In genomic region chr16:54542805-54543504, GRCh38 we compare ENCODE assay signal across 20 cellular contexts.
DNase-seq lines count a peak whose midpoint lies in the region; ATAC-seq, FAIRE-seq and TF ChIP-seq lines count a peak whose summit lies in the region.
"Had no signal": no experiment of that assay in that cellular context is flagged by ENCODE, and none has a peak within 500 bp of the region (broad histone marks: within the 10 kb centered on the region; RNA-seq: fewer than 3 reads in every experiment).

No MANE protein-coding gene starts in this region.

- no peak overlapping the region for H3K4me2 ChIP-seq in GM23338
- H3K4me2 ChIP-seq in HepG2 (ENCODE audit: low read depth, low read length), result no peak overlapping the region
- H3K4me2 ChIP-seq: PC-9 had no signal

- H3F3A ChIP-seq in GM23338 (replicated peaks; ENCODE audit: low read depth), result no peaks in the 10 kb centered on the region

- H3K4me1 Mint-ChIP-seq in GM23338, result no peaks in the 10 kb centered on the region; the same call in 1 of the 3 replicates

- TF ChIP-seq EP300 in HepG2 (IDR thresholded peaks at IDR 0.05; ENCODE audit: low read depth in 2 of 2, low read length in 2 of 2), result no peak
- no peak for TF ChIP-seq EP300 in HepG2 (CRISPR knock-in tag; IDR thresholded peaks at IDR 0.05; ENCODE audit: borderline replicate concordance)

- TF ChIP-seq POLR2A in HepG2 (IDR thresholded peaks at IDR 0.05; ENCODE audit: insufficient read depth in 1 of 2, low read depth in 2 of 2, low read length in 2 of 2), result no peak

- no peak for FAIRE-seq in HepG2 (lab: Jason Lieb, UNC)
- FAIRE-seq: HTR-8/SVneo had no signal

- H3K27ac Mint-ChIP-seq in GM23338, result no peak overlapping the region

- H3K9ac ChIP-seq in HepG2 (ENCODE audit: insufficient read depth, low read depth, low read length), result no peak overlapping the region

- no peaks in the 10 kb centered on the region for H3K9me3 ChIP-seq in HepG2 (ENCODE audit: low read length)
- H3K9me3 ChIP-seq: BE2C had no signal

- H3K9me2 ChIP-seq in GM23338 (ENCODE audit: insufficient read depth), result no peaks in the 10 kb centered on the region

- H2AFZ ChIP-seq in GM23338, result 0 out of 2 replicates have a peak overlapping the region, but pooled peaks have one; percentile 23
- no peak overlapping the region for H2AFZ ChIP-seq in HepG2 (ENCODE audit: low read length)
- H2AFZ ChIP-seq: PC-9 had no signal

- CTCF ChIA-PET in HepG2 (lab: Yijun Ruan, JAX; ENCODE audit: low intra/inter-chr PET ratio, low total read pairs), result no interaction called here

- POLR2A ChIA-PET in HepG2 (lab: Yijun Ruan, JAX), result no interaction called here

- 56% methylated on average over 13 of the region's 13 CpGs for WGBS in HepG2 (ENCODE audit: low lambda C conversion rate)

- no peak overlapping the region for H3K4me3 Mint-ChIP-seq in GM23338

- TF ChIP-seq CTCF in GM23338 (conservative IDR thresholded peaks at IDR 0.05; ENCODE audit: low read depth in 2 of 2), result no peak
- TF ChIP-seq CTCF in HepG2 (CRISPR knock-in tag; IDR thresholded peaks at IDR 0.05), result no peak

- H3K36me3 ChIP-seq in GM23338 (ENCODE audit: insufficient read depth) (no peaks in the 10 kb centered on the region), HepG2 (replicated peaks in 1 of 2; ENCODE audit: control insufficient read depth in 1 of 2, insufficient read depth in 2 of 2, low read length in 2 of 2) (no peaks in the 10 kb centered on the region)
- H3K36me3 ChIP-seq: BE2C had no signal

- H3K27ac ChIP-seq in GM23338 (ENCODE audit: low read depth) (no peak overlapping the region), HepG2 (ENCODE audit: extremely low read length, insufficient read depth, low read length) (no peak overlapping the region)
- H3K27ac ChIP-seq: PC-9, SK-N-MC had no signal

- H4K20me1 ChIP-seq in GM23338 (replicated peaks; ENCODE audit: insufficient read depth) (no peaks in the 10 kb centered on the region), HepG2 (ENCODE audit: insufficient read depth, low read length) (no peaks in the 10 kb centered on the region)

- no peaks in the 10 kb centered on the region for H3K79me2 ChIP-seq in GM23338 (replicated peaks; ENCODE audit: insufficient read depth)
- H3K79me2 ChIP-seq in HepG2 (ENCODE audit: insufficient read depth, low read length), result no peaks in the 10 kb centered on the region

- ATAC-seq in GM23338, result no peak
- no peak for ATAC-seq in HepG2

- no peaks in the 10 kb centered on the region for H3K4me1 ChIP-seq in GM23338 (ENCODE audit: insufficient read depth)
- H3K4me1 ChIP-seq in HepG2 (ENCODE audit: insufficient read depth, low read length), result no peaks in the 10 kb centered on the region
- H3K4me1 ChIP-seq: BE2C had no signal

- peaks cover 4% of the 10 kb centered on the region for H3K27me3 Mint-ChIP-seq in GM23338 (ENCODE audit: insufficient read depth, low read depth, poor library complexity)

- in situ Hi-C loops in HepG2 (cut with HindIII; ENCODE audit: extremely low pct_ligation_motif_present, low pct_unique_long_range_greater_than_20kb), result no loop called here

- H3K4me3 ChIP-seq in GM23338 (no peak overlapping the region), HepG2 (replicated peaks in 1 of 3; ENCODE audit: insufficient read depth in 1 of 3, low read depth in 2 of 3, low read length in 3 of 3) (no peak overlapping the region)
- H3K4me3 ChIP-seq: PC-9, SK-N-MC had no signal

- H3K9me3 Mint-ChIP-seq in GM23338, result no peaks in the 10 kb centered on the region; the same call in 2 of the 3 replicates

- no peak for DNase-seq in GM23338 (ENCODE audit: low spot score)
- peak; percentile 57 for DNase-seq in NCI-H1092 treated with DMSO at 0.1 percent for 48 hours (lab: John Stamatoyannopoulos, UW)
- DNase-seq in NCI-H524 (lab: John Stamatoyannopoulos, UW), result peak; percentile 34 to 61
- DNase-seq in SK-N-DZ (ENCODE audit: low spot score), result peak; percentile 39
- no peak for DNase-seq in NCI-H226
- no peak for DNase-seq in HepG2 (ENCODE audit: low spot score)
- no peak for DNase-seq in NAMALWA (ENCODE audit: low spot score)
- DNase-seq: BE2C, DMS79 treated with DMSO at 0.1 percent for 48 hours, GOT3, HCEC 1CT, Kasumi-1, NCI-H2029, NCI-H2171 treated with DMSO at 0.1 percent for 48 hours, NCI-H446 treated with DMSO at 0.1 percent for 48 hours, PC-9, RPMI8226, SHP77 had no signal

- intact Hi-C loops in HepG2 (cut with micrococcal nuclease; ENCODE audit: unreplicated experiment), result no loop called here

- TF ChIP-seq RAD21 in HepG2 (CRISPR knock-in tag; IDR thresholded peaks at IDR 0.05), result no peak

- no TSS peak for BruUV-seq in HepG2 (replicated peaks; lab: Mats Ljungman, UMichigan)

- no peaks in the 10 kb centered on the region for H3K36me3 Mint-ChIP-seq in GM23338 (ENCODE audit: low read depth)

- H3K27me3 ChIP-seq in GM23338 (ENCODE audit: insufficient read depth) (no peaks in the 10 kb centered on the region), HepG2 (ENCODE audit: control insufficient read depth in 1 of 2, insufficient read depth in 2 of 2, low read length in 2 of 2) (peaks cover 0 to 28% of the 10 kb centered on the region in 2 experiments; a peak in 3 of 5 replicates)

TF ChIP-seq in GM23338, 12 proteins besides CTCF, POLR2A, EP300 and RAD21 (continues in another document):
- TF ChIP-seq EZH2phosphoT487 (IDR thresholded peaks at IDR 0.05; ENCODE audit: unreplicated experiment), result no peak
- no peak for TF ChIP-seq JUNB (IDR thresholded peaks at IDR 0.05; ENCODE audit: unreplicated experiment)
- no peak for TF ChIP-seq NANOG (IDR thresholded peaks at IDR 0.05; ENCODE audit: borderline replicate concordance)

TF ChIP-seq in HepG2, 621 proteins besides CTCF, POLR2A, EP300 and RAD21:
- no peak for TF ChIP-seq ZNF564 (CRISPR knock-in tag; IDR thresholded peaks at IDR 0.05)
- no peak for TF ChIP-seq ZNF205 (CRISPR knock-in tag; IDR thresholded peaks at IDR 0.05)
- no peak for TF ChIP-seq ZBTB42 (CRISPR knock-in tag; IDR thresholded peaks at IDR 0.05)
- TF ChIP-seq ZNF839 (CRISPR knock-in tag; IDR thresholded peaks at IDR 0.05; ENCODE audit: borderline replicate concordance), result no peak
TF ChIP-seq in HepG2: peak in this region for 0.

Comparison
In these comparisons a context has a peak if more than half of its experiments do, and no peak if none do; other contexts are left out.
1. DNase-seq: peak in NCI-H1092 treated with DMSO at 0.1 percent for 48 hours (single experiment), NCI-H524 (2 of 2) and SK-N-DZ (single experiment); none in GM23338 (single experiment), NCI-H226 (single experiment), HepG2 (single experiment) and NAMALWA (single experiment).